17 cellular contexts compared by ENCODE assay signal in the genomic region with DNA sequence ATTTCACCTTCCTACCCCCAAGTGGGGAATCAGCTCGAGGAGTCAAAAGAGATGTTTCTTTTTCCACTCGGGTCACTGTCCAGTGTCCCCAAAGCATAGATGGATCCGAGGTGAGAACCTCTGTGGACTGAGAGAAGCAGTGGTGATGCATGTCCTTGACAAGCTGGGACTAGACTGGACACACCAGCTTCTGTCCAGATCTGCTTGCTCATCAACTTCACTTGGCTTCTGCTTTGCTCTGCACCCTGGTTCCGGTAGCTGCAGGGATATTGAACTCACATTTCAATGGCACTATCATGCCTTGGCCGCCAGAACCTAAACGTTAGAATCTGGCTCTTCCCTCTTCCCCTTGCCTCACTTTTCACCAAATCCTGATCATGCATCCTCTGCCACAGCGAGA. TPM values are rescaled to one million over a fixed set of nuclear protein-coding genes. Genes with fewer than 3 reads are reported as not detected.
A peak's percentile ranks its signal among the peaks of the same experiment; 100 is the strongest.
DNase-seq lines count a peak whose midpoint lies in the region; ATAC-seq, FAIRE-seq and TF ChIP-seq lines count a peak whose summit lies in the region.
"Had no signal": no experiment of that assay in that cellular context is flagged by ENCODE, and none has a peak within 500 bp of the region (broad histone marks: within the 10 kb centered on the region; RNA-seq: fewer than 3 reads in every experiment).

No MANE protein-coding gene starts in this region.

- peaks cover 28% of the 10 kb centered on the region for H3K9me3 Mint-ChIP-seq in activated T-cell treated with anti-CD3 and anti-CD28 coated beads, Interleukin-2, amount 50 U/mL, for 4 hours

- no peaks in the 10 kb centered on the region for H3K36me3 Mint-ChIP-seq in activated T-cell treated with anti-CD3 and anti-CD28 coated beads, Interleukin-2, amount 50 U/mL, for 4 hours (ENCODE audit: insufficient read depth)
- H3K36me3 Mint-ChIP-seq: CD4-positive, CD25-positive, alpha-beta regulatory T cell had no signal

- no peak overlapping the region for H3K27ac ChIP-seq in left ventricle myocardium inferior (replicated peaks)
- H3K27ac ChIP-seq in osteoblast (ENCODE audit: low read depth, low read length): no peak overlapping the region
- peak overlapping the region in 3 of 8 donors; percentile 14 to 37 (median 26) for H3K27ac ChIP-seq in spleen
- H3K27ac ChIP-seq: 22Rv1, GM23248, HL-60 had no signal

- intact Hi-C loops in Right ventricle myocardium inferior (cut with DNase I) (no loop called here), left ventricle myocardium inferior (cut with micrococcal nuclease) (no loop called here), spleen (cut with DNase I; ENCODE audit: low total_unique reads) (no loop called here)

- no peaks in the 10 kb centered on the region for H4K20me1 ChIP-seq in osteoblast (ENCODE audit: insufficient read depth, low read length)
- H4K20me1 ChIP-seq: BLaER1 treated with 17β-estradiol and CSF1 and Interleukin-3, amounts not matched to agents 10 nM and 100 nM had no signal

- peaks cover 9% of the 10 kb centered on the region for H3K27me3 Mint-ChIP-seq in activated T-cell treated with anti-CD3 and anti-CD28 coated beads, Interleukin-2, amount 50 U/mL, for 4 hours (ENCODE audit: low read depth)
- H3K27me3 Mint-ChIP-seq: CD4-positive, CD25-positive, alpha-beta regulatory T cell had no signal

- ATAC-seq in Right ventricle myocardium inferior: peak; percentile 41
- no peak for ATAC-seq in activated T-cell treated with anti-CD3 and anti-CD28 coated beads, Interleukin-2, amount 50 U/mL, for 4 hours

- no peaks in the 10 kb centered on the region for H3K4me1 ChIP-seq in left ventricle myocardium inferior
- H3K4me1 ChIP-seq in osteoblast (ENCODE audit: insufficient read depth, low read length): peaks cover 8% of the 10 kb centered on the region
- H3K4me1 ChIP-seq in spleen: no peaks in the 10 kb centered on the region

- TF ChIP-seq CTCF in left ventricle myocardium inferior (IDR thresholded peaks at IDR 0.05; ENCODE audit: borderline replicate concordance) (no peak), osteoblast (IDR thresholded peaks at IDR 0.05; ENCODE audit: extremely low read depth, low read depth, low read length) (no peak), spleen (IDR thresholded peaks at IDR 0.05 in 8 of 11, conservative IDR thresholded peaks at IDR 0.05 in 3 of 11) (no peak)

- no peak overlapping the region for H3K4me2 ChIP-seq in osteoblast (ENCODE audit: insufficient read depth, low read length)

- no peak overlapping the region for H2AFZ ChIP-seq in osteoblast (ENCODE audit: low read length)
- H2AFZ ChIP-seq: GM23248 had no signal

- H3K27me3 ChIP-seq in left ventricle myocardium inferior (ENCODE audit: low read depth): no peaks in the 10 kb centered on the region
- no peaks in the 10 kb centered on the region for H3K27me3 ChIP-seq in osteoblast (ENCODE audit: insufficient read depth, low read length)
- H3K27me3 ChIP-seq in spleen (replicated peaks in 1 of 7): peaks cover 0 to 4% (median 0%) of the 10 kb centered on the region in 7 donors
- H3K27me3 ChIP-seq: BLaER1 treated with 17β-estradiol and CSF1 and Interleukin-3, amounts not matched to agents 10 nM and 100 nM had no signal

- FAIRE-seq in H54 (lab: Jason Lieb, UNC): no peak
- FAIRE-seq: GM12892 had no signal

- TF ChIP-seq POLR2A in spleen (IDR thresholded peaks at IDR 0.05): no peak
- TF ChIP-seq POLR2A in H54 (IDR thresholded peaks at IDR 0.05; ENCODE audit: low read depth, low read length): no peak

- WGBS in spleen, 5 donors: 69 to 88% (median 82%) methylated on average over 7 of the region's 7 CpGs

- DNase-seq in Right ventricle myocardium inferior (ENCODE audit: missing footprints) (no peak), left ventricle myocardium inferior (no peak), D341Med (ENCODE audit: low spot score) (peak; percentile 7), ecto neural progenitor cell (ENCODE audit: low spot score) (peak; percentile 17), osteoblast (ENCODE audit: insufficient read length, low spot score, missing footprints) (peak; percentile 22), spleen (no peak), H54 (ENCODE audit: insufficient read length, low spot score) (no peak)
- DNase-seq in activated T-cell treated with anti-CD3 and anti-CD28 coated beads, Interleukin-2, amount 50 U/mL, for 4 hours: no peak
- DNase-seq: AML-193; CD4-positive, CD25-positive, alpha-beta regulatory T cell; DMS 273 treated with DMSO at 0.1 percent for 48 hours; GM23248; H7 had no signal

- no peak overlapping the region for H3K4me3 Mint-ChIP-seq in activated T-cell treated with anti-CD3 and anti-CD28 coated beads, Interleukin-2, amount 50 U/mL, for 4 hours
- H3K4me3 Mint-ChIP-seq: CD4-positive, CD25-positive, alpha-beta regulatory T cell had no signal

- H3K36me3 ChIP-seq in left ventricle myocardium inferior (no peaks in the 10 kb centered on the region), osteoblast (ENCODE audit: insufficient read depth, low read length) (no peaks in the 10 kb centered on the region), spleen (no peaks in the 10 kb centered on the region)
- H3K36me3 ChIP-seq: BLaER1 treated with 17β-estradiol and CSF1 and Interleukin-3, amounts not matched to agents 10 nM and 100 nM had no signal

- no peak overlapping the region for H3K4me3 ChIP-seq in left ventricle myocardium inferior
- no peak overlapping the region for H3K4me3 ChIP-seq in osteoblast (ENCODE audit: insufficient read depth, low read length)
- no peak overlapping the region for H3K4me3 ChIP-seq in spleen
- H3K4me3 ChIP-seq: BLaER1 treated with 17β-estradiol and CSF1 and Interleukin-3, amounts not matched to agents 10 nM and 100 nM; GM23248 had no signal

- H3K4me1 Mint-ChIP-seq in activated T-cell treated with anti-CD3 and anti-CD28 coated beads, Interleukin-2, amount 50 U/mL, for 4 hours (ENCODE audit: low read depth): no peaks in the 10 kb centered on the region
- H3K4me1 Mint-ChIP-seq: CD4-positive, CD25-positive, alpha-beta regulatory T cell had no signal

- peaks cover 44% of the 10 kb centered on the region for H3K9me3 ChIP-seq in left ventricle myocardium inferior (replicated peaks)
- no peaks in the 10 kb centered on the region for H3K9me3 ChIP-seq in osteoblast (ENCODE audit: low read depth, low read length)
- peaks cover 0 to 41% (median 24%) of the 10 kb centered on the region in 8 donors for H3K9me3 ChIP-seq in spleen

- no peaks in the 10 kb centered on the region for H3K79me2 ChIP-seq in osteoblast (ENCODE audit: insufficient read depth, low read length)

RNA-seq across cellular contexts. Expression of gene CXCL12, which starts 50.3 kb away (rescaled TPM):
- total RNA-seq in Right ventricle myocardium inferior: 144 TPM
- total RNA-seq in left ventricle myocardium inferior: 130 TPM
- 288 and 358 TPM in 2 replicates for total RNA-seq in osteoblast
- total RNA-seq in spleen: 100 to 1,000 TPM; 262 to 549 (median 387) TPM
- 10 to 100 TPM; 22.7 to 64.5 (median 44.7) TPM for polyA plus RNA-seq in spleen
- under 1 TPM in 2 of 3 donors, not detected in 1; 0.13 to 0.16 TPM for total RNA-seq in activated T-cell treated with anti-CD3 and anti-CD28 coated beads, Interleukin-2, amount 50 U/mL, for 4 hours
- total RNA-seq: CD4-positive, CD25-positive, alpha-beta regulatory T cell had no signal
- polyA plus RNA-seq: CD4-positive, CD25-positive, alpha-beta regulatory T cell had no signal

Comparison
In these comparisons a context has a peak if more than half of its experiments do, and no peak if none do; other contexts are left out.
1. DNase-seq: peak in D341Med (single experiment), ecto neural progenitor cell (single experiment) and osteoblast (single experiment); none in Right ventricle myocardium inferior (single experiment), left ventricle myocardium inferior (single experiment), spleen (single experiment), H54 (single experiment) and activated T-cell treated with anti-CD3 and anti-CD28 coated beads, Interleukin-2, amount 50 U/mL, for 4 hours (single experiment).
2. RNA of gene CXCL12, which starts 50.3 kb away (total RNA-seq): 262 to 549 TPM in spleen, 288 to 358 TPM in osteoblast, 144 TPM in Right ventricle myocardium inferior (single experiment) and 130 TPM in left ventricle myocardium inferior (single experiment); 0.13 to 0.16 TPM in activated T-cell treated with anti-CD3 and anti-CD28 coated beads, Interleukin-2, amount 50 U/mL, for 4 hours; every median in the first group is over 100 times any median in the second.